Comparison of ENCODE assay signal across 8 cellular contexts in genomic region chr3:172580680-172581079, GRCh38. TPM values are rescaled to one million over a fixed set of nuclear protein-coding genes. Genes with fewer than 3 reads are reported as not detected.
A peak's percentile ranks its signal among the peaks of the same experiment; 100 is the strongest.
DNase-seq lines count a peak whose midpoint lies in the region; ATAC-seq and TF ChIP-seq lines count a peak whose summit lies in the region.

No MANE protein-coding gene starts in this region.

- H3K27me3 Mint-ChIP-seq in activated T-cell treated with anti-CD3 and anti-CD28 coated beads, Interleukin-2, amount 50 U/mL, for 4 hours (ENCODE audit: low read depth) = no peaks in the 10 kb centered on the region
- H3K27me3 Mint-ChIP-seq in T-helper 2 cell treated with Interferon-gamma antibody and Interleukin-4, amounts not matched to agents 5 μg/mL and 100 μg/mL, for 36 hours (ENCODE audit: low read depth) = no peaks in the 10 kb centered on the region
- no peaks in the 10 kb centered on the region for H3K27me3 Mint-ChIP-seq in Calu3 (ENCODE audit: unreplicated experiment)

- no peak for DNase-seq in activated T-cell treated with anti-CD3 and anti-CD28 coated beads, Interleukin-2, amount 50 U/mL, for 4 hours
- DNase-seq in activated T-cell treated with anti-CD3 and anti-CD28 coated beads, Interleukin-2, amount 50 U/mL, for 1 hour = no peak
- no peak for DNase-seq in T-helper 2 cell treated with Interferon-gamma antibody and Interleukin-4, amounts not matched to agents 5 μg/mL and 100 μg/mL, for 36 hours (ENCODE audit: low spot score)
- no peak for DNase-seq in stimulated activated effector memory CD8-positive, alpha-beta T cell treated with anti-CD3 and anti-CD28 coated beads, Interleukin-12 subunit alpha, Interleukin-12 subunit beta, amount 100 ng/mL, for 72 hours (ENCODE audit: low spot score in 2 of 2)
- DNase-seq in DMS53 treated with DMSO at 0.1 percent for 48 hours (lab: John Stamatoyannopoulos, UW; ENCODE audit: unreplicated experiment) (no peak), Calu3 (no peak), NAMALWA (ENCODE audit: low spot score) (no peak)

- no peaks in the 10 kb centered on the region for H3K36me3 Mint-ChIP-seq in activated T-cell treated with anti-CD3 and anti-CD28 coated beads, Interleukin-2, amount 50 U/mL, for 4 hours (ENCODE audit: insufficient read depth)
- H3K36me3 Mint-ChIP-seq in T-helper 2 cell treated with Interferon-gamma antibody and Interleukin-4, amounts not matched to agents 5 μg/mL and 100 μg/mL, for 36 hours (ENCODE audit: low read depth) = peaks cover 30% of the 10 kb centered on the region
- H3K36me3 Mint-ChIP-seq in stimulated activated effector memory CD8-positive, alpha-beta T cell treated with anti-CD3 and anti-CD28 coated beads, Interleukin-12 subunit alpha, Interleukin-12 subunit beta, amount 100 ng/mL, for 72 hours = no peaks in the 10 kb centered on the region
- H3K36me3 Mint-ChIP-seq in Calu3 (ENCODE audit: insufficient read depth, unreplicated experiment) = no peaks in the 10 kb centered on the region

- peak overlapping the region; percentile 55 for H3K4me3 Mint-ChIP-seq in activated T-cell treated with anti-CD3 and anti-CD28 coated beads, Interleukin-2, amount 50 U/mL, for 4 hours
- H3K4me3 Mint-ChIP-seq in T-helper 2 cell treated with Interferon-gamma antibody and Interleukin-4, amounts not matched to agents 5 μg/mL and 100 μg/mL, for 36 hours = peak overlapping the region; percentile 81
- H3K4me3 Mint-ChIP-seq in stimulated activated effector memory CD8-positive, alpha-beta T cell treated with anti-CD3 and anti-CD28 coated beads, Interleukin-12 subunit alpha, Interleukin-12 subunit beta, amount 100 ng/mL, for 72 hours = peak overlapping the region; percentile 51
- no peak overlapping the region for H3K4me3 Mint-ChIP-seq in Calu3 (ENCODE audit: low read depth, unreplicated experiment)

- no peak for TF ChIP-seq CTCF in Calu3 (IDR thresholded peaks at IDR 0.05; ENCODE audit: unreplicated experiment)

- H3K4me1 Mint-ChIP-seq in activated T-cell treated with anti-CD3 and anti-CD28 coated beads, Interleukin-2, amount 50 U/mL, for 4 hours (ENCODE audit: low read depth) = peaks cover 78% of the 10 kb centered on the region
- peaks cover 88% of the 10 kb centered on the region for H3K4me1 Mint-ChIP-seq in T-helper 2 cell treated with Interferon-gamma antibody and Interleukin-4, amounts not matched to agents 5 μg/mL and 100 μg/mL, for 36 hours (ENCODE audit: low read depth)
- peaks cover 72% of the 10 kb centered on the region for H3K4me1 Mint-ChIP-seq in stimulated activated effector memory CD8-positive, alpha-beta T cell treated with anti-CD3 and anti-CD28 coated beads, Interleukin-12 subunit alpha, Interleukin-12 subunit beta, amount 100 ng/mL, for 72 hours
- H3K4me1 Mint-ChIP-seq in Calu3 (ENCODE audit: low read depth, unreplicated experiment) = peaks cover 10% of the 10 kb centered on the region

- peak; percentile 46 to 65 for ATAC-seq in activated T-cell treated with anti-CD3 and anti-CD28 coated beads, Interleukin-2, amount 50 U/mL, for 4 hours
- peak; percentile 87 for ATAC-seq in HG02885 (IDR thresholded peaks at IDR 0.05; ENCODE audit: poor library complexity, unreplicated experiment)
- ATAC-seq in stimulated activated effector memory CD8-positive, alpha-beta T cell treated with anti-CD3 and anti-CD28 coated beads, Interleukin-12 subunit alpha, Interleukin-12 subunit beta, amount 100 ng/mL, for 72 hours = peak; percentile 65

- CTCF ChIA-PET in Calu3 (lab: Charles Lee) = no interaction called here

- peaks cover 4% of the 10 kb centered on the region for H3K9me3 Mint-ChIP-seq in activated T-cell treated with anti-CD3 and anti-CD28 coated beads, Interleukin-2, amount 50 U/mL, for 4 hours
- H3K9me3 Mint-ChIP-seq in T-helper 2 cell treated with Interferon-gamma antibody and Interleukin-4, amounts not matched to agents 5 μg/mL and 100 μg/mL, for 36 hours = peaks cover 14% of the 10 kb centered on the region
- peaks cover 4% of the 10 kb centered on the region for H3K9me3 Mint-ChIP-seq in stimulated activated effector memory CD8-positive, alpha-beta T cell treated with anti-CD3 and anti-CD28 coated beads, Interleukin-12 subunit alpha, Interleukin-12 subunit beta, amount 100 ng/mL, for 72 hours
- H3K9me3 Mint-ChIP-seq in Calu3 (ENCODE audit: low read depth, unreplicated experiment) = peaks cover 4% of the 10 kb centered on the region

- BruUV-seq in Calu3 (replicated peaks; lab: Mats Ljungman, UMichigan) = no TSS peak

- peak overlapping the region; percentile 89 for H3K27ac Mint-ChIP-seq in T-helper 2 cell treated with Interferon-gamma antibody and Interleukin-4, amounts not matched to agents 5 μg/mL and 100 μg/mL, for 36 hours
- peak overlapping the region; percentile 76 for H3K27ac Mint-ChIP-seq in stimulated activated effector memory CD8-positive, alpha-beta T cell treated with anti-CD3 and anti-CD28 coated beads, Interleukin-12 subunit alpha, Interleukin-12 subunit beta, amount 100 ng/mL, for 72 hours
- H3K27ac Mint-ChIP-seq in Calu3 (ENCODE audit: unreplicated experiment) = no peak overlapping the region

- intact Hi-C loops in Calu3 (cut with micrococcal nuclease; ENCODE audit: unreplicated experiment) = no loop called here

RNA-seq across cellular contexts. Expression of gene TNFSF10, which starts 57.5 kb away (rescaled TPM):
- total RNA-seq in activated T-cell treated with anti-CD3 and anti-CD28 coated beads, Interleukin-2, amount 50 U/mL, for 4 hours = 10 to 100 TPM; 12.9 to 24.3 (median 18.8) TPM
- total RNA-seq in Calu3 (2022) = 41.4 and 58.7 TPM in 2 replicates
